In the genomic region with DNA sequence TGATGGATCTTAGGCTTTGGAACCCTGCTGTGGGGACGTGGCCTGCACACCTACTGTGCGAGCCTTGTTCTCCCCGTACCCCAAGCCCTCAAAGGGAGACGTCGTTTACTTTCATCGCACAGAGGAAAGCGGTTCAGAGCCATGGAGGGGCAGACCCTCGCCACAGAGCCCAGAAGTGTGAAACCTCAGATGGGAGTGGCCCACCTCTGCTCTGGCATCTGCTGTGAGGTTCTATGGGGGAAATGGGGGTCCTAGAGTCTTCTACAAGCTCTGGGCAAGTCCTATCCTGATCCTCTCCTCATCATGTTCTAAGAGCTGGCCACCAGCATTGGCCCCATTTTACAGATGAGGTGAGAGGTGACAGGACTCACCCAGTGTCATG, we compare ENCODE assay signal across 1 cellular context.
TF ChIP-seq lines count a peak whose summit lies in the region.

No MANE protein-coding gene starts in this region.

TF ChIP-seq in K562, 482 proteins besides CTCF, POLR2A, EP300 and RAD21:
- TF ChIP-seq HDGF (IDR thresholded peaks at IDR 0.05): no peak
- TF ChIP-seq MYC (IDR thresholded peaks at IDR 0.05; ENCODE audit: low read depth, low read length): no peak
- peak; percentile 52; the same call in 1 of the 2 replicates for TF ChIP-seq MYC (CRISPR knock-in tag; IDR thresholded peaks at IDR 0.05; ENCODE audit: borderline replicate concordance, low read depth)
- no peak for TF ChIP-seq HIVEP1 (CRISPR knock-in tag; IDR thresholded peaks at IDR 0.05)
- TF ChIP-seq MECOM (CRISPR knock-in tag; IDR thresholded peaks at IDR 0.05): 0 out of 2 replicates have a peak, but pooled peaks have one; percentile 10
- TF ChIP-seq, protein P1, sequence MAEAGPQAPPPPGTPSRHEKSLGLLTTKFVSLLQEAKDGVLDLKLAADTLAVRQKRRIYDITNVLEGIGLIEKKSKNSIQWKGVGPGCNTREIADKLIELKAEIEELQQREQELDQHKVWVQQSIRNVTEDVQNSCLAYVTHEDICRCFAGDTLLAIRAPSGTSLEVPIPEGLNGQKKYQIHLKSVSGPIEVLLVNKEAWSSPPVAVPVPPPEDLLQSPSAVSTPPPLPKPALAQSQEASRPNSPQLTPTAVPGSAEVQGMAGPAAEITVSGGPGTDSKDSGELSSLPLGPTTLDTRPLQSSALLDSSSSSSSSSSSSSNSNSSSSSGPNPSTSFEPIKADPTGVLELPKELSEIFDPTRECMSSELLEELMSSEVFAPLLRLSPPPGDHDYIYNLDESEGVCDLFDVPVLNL (CRISPR knock-in tag; IDR thresholded peaks at IDR 0.05; ENCODE audit: low read depth): no peak
- peak; percentile 49; the same call in 1 of the 2 replicates for TF ChIP-seq ZNF584 (CRISPR knock-in tag; IDR thresholded peaks at IDR 0.05; ENCODE audit: low read depth)
- no peak for TF ChIP-seq EP400 (IDR thresholded peaks at IDR 0.05)
- TF ChIP-seq ZFP36 (IDR thresholded peaks at IDR 0.05; ENCODE audit: low read depth, low read length, partially characterized antibody): no peak
- TF ChIP-seq ZNF197 (CRISPR knock-in tag; IDR thresholded peaks at IDR 0.05; ENCODE audit: low read depth): 0 out of 2 replicates have a peak, but pooled peaks have one; percentile 44
- TF ChIP-seq THRAP3 (IDR thresholded peaks at IDR 0.05; ENCODE audit: borderline replicate concordance): no peak
- no peak for TF ChIP-seq COPS2 (conservative IDR thresholded peaks at IDR 0.05)
- no peak for TF ChIP-seq ELF1 (tag; IDR thresholded peaks at IDR 0.05)
- TF ChIP-seq, protein P2, sequence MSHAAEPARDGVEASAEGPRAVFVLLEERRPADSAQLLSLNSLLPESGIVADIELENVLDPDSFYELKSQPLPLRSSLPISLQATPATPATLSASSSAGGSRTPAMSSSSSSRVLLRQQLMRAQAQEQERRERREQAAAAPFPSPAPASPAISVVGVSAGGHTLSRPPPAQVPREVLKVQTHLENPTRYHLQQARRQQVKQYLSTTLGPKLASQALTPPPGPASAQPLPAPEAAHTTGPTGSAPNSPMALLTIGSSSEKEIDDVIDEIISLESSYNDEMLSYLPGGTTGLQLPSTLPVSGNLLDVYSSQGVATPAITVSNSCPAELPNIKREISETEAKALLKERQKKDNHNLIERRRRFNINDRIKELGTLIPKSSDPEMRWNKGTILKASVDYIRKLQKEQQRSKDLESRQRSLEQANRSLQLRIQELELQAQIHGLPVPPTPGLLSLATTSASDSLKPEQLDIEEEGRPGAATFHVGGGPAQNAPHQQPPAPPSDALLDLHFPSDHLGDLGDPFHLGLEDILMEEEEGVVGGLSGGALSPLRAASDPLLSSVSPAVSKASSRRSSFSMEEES (CRISPR knock-in tag; IDR thresholded peaks at IDR 0.05): no peak
- TF ChIP-seq SLC30A9 (CRISPR knock-in tag; IDR thresholded peaks at IDR 0.05): no peak
- TF ChIP-seq, protein P3, sequence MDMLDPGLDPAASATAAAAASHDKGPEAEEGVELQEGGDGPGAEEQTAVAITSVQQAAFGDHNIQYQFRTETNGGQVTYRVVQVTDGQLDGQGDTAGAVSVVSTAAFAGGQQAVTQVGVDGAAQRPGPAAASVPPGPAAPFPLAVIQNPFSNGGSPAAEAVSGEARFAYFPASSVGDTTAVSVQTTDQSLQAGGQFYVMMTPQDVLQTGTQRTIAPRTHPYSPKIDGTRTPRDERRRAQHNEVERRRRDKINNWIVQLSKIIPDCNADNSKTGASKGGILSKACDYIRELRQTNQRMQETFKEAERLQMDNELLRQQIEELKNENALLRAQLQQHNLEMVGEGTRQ (CRISPR knock-in tag; IDR thresholded peaks at IDR 0.05): no peak
- TF ChIP-seq TCF3 (CRISPR knock-in tag; IDR thresholded peaks at IDR 0.05): no peak
- TF ChIP-seq, protein P4, sequence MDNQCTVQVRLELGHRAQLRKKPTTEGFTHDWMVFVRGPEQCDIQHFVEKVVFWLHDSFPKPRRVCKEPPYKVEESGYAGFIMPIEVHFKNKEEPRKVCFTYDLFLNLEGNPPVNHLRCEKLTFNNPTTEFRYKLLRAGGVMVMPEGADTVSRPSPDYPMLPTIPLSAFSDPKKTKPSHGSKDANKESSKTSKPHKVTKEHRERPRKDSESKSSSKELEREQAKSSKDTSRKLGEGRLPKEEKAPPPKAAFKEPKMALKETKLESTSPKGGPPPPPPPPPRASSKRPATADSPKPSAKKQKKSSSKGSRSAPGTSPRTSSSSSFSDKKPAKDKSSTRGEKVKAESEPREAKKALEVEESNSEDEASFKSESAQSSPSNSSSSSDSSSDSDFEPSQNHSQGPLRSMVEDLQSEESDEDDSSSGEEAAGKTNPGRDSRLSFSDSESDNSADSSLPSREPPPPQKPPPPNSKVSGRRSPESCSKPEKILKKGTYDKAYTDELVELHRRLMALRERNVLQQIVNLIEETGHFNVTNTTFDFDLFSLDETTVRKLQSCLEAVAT (IDR thresholded peaks at IDR 0.05): peak in 1 of 2 experiments; percentile 75; a peak in 2 of 4 replicates
- peak; percentile 48 for TF ChIP-seq ZNF644 (tag; IDR thresholded peaks at IDR 0.05; ENCODE audit: low read depth)
- TF ChIP-seq, protein P5, sequence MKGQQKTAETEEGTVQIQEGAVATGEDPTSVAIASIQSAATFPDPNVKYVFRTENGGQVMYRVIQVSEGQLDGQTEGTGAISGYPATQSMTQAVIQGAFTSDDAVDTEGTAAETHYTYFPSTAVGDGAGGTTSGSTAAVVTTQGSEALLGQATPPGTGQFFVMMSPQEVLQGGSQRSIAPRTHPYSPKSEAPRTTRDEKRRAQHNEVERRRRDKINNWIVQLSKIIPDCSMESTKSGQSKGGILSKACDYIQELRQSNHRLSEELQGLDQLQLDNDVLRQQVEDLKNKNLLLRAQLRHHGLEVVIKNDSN (CRISPR knock-in tag; IDR thresholded peaks at IDR 0.05): no peak
- no peak for TF ChIP-seq TEAD2 (tag; IDR thresholded peaks at IDR 0.05)
- peak; percentile 20; the same call in 1 of the 2 replicates for TF ChIP-seq GTF2A2 (tag; IDR thresholded peaks at IDR 0.05)
- TF ChIP-seq POLR2AphosphoS5 (IDR thresholded peaks at IDR 0.05; ENCODE audit: control insufficient read depth, insufficient read depth, low read depth, low read length): no peak
- TF ChIP-seq DMBX1 (CRISPR knock-in tag; IDR thresholded peaks at IDR 0.05; ENCODE audit: borderline replicate concordance): no peak
- TF ChIP-seq KLF13 (tag; IDR thresholded peaks at IDR 0.05; ENCODE audit: borderline replicate concordance, low read depth): no peak
- peak; percentile 90 for TF ChIP-seq ZKSCAN1 (IDR thresholded peaks at IDR 0.05; ENCODE audit: low read depth, low read length)
- no peak for TF ChIP-seq KAT8 (IDR thresholded peaks at IDR 0.05; ENCODE audit: low read depth)
- TF ChIP-seq TAL1 (IDR thresholded peaks at IDR 0.05): no peak
- TF ChIP-seq TARDBP (IDR thresholded peaks at IDR 0.05): peak; percentile 53; the same call in 1 of the 2 replicates
- peak; percentile 78; the same call in 1 of the 2 replicates for TF ChIP-seq NFRKB (IDR thresholded peaks at IDR 0.05; ENCODE audit: low read depth)
- TF ChIP-seq, protein P6, sequence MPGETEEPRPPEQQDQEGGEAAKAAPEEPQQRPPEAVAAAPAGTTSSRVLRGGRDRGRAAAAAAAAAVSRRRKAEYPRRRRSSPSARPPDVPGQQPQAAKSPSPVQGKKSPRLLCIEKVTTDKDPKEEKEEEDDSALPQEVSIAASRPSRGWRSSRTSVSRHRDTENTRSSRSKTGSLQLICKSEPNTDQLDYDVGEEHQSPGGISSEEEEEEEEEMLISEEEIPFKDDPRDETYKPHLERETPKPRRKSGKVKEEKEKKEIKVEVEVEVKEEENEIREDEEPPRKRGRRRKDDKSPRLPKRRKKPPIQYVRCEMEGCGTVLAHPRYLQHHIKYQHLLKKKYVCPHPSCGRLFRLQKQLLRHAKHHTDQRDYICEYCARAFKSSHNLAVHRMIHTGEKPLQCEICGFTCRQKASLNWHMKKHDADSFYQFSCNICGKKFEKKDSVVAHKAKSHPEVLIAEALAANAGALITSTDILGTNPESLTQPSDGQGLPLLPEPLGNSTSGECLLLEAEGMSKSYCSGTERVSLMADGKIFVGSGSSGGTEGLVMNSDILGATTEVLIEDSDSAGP (CRISPR knock-in tag; IDR thresholded peaks at IDR 0.05): no peak
- TF ChIP-seq KLF16 (IDR thresholded peaks at IDR 0.05): no peak
- TF ChIP-seq ZNF766 (CRISPR knock-in tag; conservative IDR thresholded peaks at IDR 0.05): 0 out of 2 replicates have a peak, but pooled peaks have one; percentile 24
- no peak for TF ChIP-seq BCOR (IDR thresholded peaks at IDR 0.05)
- no peak for TF ChIP-seq SREBF1 (IDR thresholded peaks at IDR 0.05; ENCODE audit: borderline replicate concordance, low read depth, low read length)
- no peak for TF ChIP-seq ETS2 (tag; IDR thresholded peaks at IDR 0.05; ENCODE audit: borderline replicate concordance, poor library complexity, severe bottlenecking)
TF ChIP-seq in K562: peak in this region for 11.
